ENCODE assay signal across 2 cellular contexts in the genomic region with DNA sequence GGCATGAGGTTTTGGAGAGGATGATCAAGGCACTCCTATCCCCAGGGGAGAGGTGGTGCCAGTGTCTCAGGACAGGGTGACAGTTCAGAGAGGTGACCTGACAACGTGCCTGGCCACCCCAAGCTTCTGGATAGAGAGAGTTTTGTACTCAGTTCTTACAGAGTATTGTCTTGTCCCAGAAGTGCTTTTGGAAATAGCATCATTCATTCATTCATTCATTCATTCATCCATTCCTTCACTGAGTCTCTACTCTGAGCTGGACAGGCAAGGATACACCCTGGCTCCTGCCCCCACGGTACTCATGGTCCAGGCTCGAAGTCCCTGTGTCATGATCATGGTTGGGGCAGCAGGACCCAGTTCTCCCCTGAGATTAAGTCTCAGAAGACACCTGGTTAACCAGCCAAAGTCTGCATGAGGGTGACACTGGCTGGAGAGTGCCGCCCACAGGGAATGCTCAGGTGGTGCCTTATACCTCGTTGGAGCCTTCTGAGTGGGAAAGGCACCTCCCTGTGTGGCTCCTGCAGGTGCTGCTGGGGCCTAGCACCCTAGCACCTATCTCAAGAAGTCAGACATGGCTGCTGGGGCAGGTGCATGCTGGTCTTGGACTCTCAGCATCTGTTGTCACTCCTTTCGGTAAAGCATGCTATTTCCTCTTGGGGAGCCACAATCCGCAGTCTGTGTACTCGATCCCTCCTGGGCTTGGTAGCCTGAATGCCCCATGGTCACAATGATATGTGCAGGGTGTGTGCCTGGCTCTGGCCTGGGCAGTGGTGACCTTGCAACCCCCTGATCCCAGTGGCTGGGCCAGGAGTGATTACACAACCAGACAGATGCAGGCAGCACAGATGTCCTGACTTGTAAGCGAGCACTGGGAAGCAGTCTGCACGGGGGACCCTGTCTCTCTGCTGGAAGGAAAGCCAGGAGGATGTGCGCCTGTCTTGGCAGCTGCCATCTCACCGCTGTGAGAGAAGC.
TF ChIP-seq lines count a peak whose summit lies in the region.

No MANE protein-coding gene starts in this region.

TF ChIP-seq in A549, 52 proteins besides CTCF, POLR2A, EP300 and RAD21 (continued from another document):
- TF ChIP-seq FOSB (CRISPR knock-in tag; IDR thresholded peaks at IDR 0.05) (no peak), KDM5A (IDR thresholded peaks at IDR 0.05) (no peak), ZFP36 (IDR thresholded peaks at IDR 0.05; ENCODE audit: borderline replicate concordance, partially characterized antibody) (no peak), CHD2 (IDR thresholded peaks at IDR 0.05; ENCODE audit: low read length, partially characterized antibody) (no peak), NR3C1 (IDR thresholded peaks at IDR 0.05) (no peak), SMC3 (IDR thresholded peaks at IDR 0.05) (no peak), CBX8 (IDR thresholded peaks at IDR 0.05) (no peak), HDAC2 (IDR thresholded peaks at IDR 0.05) (no peak), EHMT2 (IDR thresholded peaks at IDR 0.05; ENCODE audit: low read depth) (no peak), JUNB (IDR thresholded peaks at IDR 0.05) (no peak), HEYL (CRISPR knock-in tag; IDR thresholded peaks at IDR 0.05) (no peak), FOXS1 (CRISPR knock-in tag; IDR thresholded peaks at IDR 0.05) (no peak), POLR2AphosphoS2 (conservative IDR thresholded peaks at IDR 0.05; ENCODE audit: low read length) (no peak)
- TF ChIP-seq, protein P1, sequence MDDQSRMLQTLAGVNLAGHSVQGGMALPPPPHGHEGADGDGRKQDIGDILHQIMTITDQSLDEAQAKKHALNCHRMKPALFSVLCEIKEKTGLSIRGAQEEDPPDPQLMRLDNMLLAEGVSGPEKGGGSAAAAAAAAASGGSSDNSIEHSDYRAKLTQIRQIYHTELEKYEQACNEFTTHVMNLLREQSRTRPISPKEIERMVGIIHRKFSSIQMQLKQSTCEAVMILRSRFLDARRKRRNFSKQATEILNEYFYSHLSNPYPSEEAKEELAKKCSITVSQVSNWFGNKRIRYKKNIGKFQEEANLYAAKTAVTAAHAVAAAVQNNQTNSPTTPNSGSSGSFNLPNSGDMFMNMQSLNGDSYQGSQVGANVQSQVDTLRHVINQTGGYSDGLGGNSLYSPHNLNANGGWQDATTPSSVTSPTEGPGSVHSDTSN (IDR thresholded peaks at IDR 0.05) = no peak
- TF ChIP-seq, protein P2, sequence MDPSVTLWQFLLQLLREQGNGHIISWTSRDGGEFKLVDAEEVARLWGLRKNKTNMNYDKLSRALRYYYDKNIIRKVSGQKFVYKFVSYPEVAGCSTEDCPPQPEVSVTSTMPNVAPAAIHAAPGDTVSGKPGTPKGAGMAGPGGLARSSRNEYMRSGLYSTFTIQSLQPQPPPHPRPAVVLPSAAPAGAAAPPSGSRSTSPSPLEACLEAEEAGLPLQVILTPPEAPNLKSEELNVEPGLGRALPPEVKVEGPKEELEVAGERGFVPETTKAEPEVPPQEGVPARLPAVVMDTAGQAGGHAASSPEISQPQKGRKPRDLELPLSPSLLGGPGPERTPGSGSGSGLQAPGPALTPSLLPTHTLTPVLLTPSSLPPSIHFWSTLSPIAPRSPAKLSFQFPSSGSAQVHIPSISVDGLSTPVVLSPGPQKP (IDR thresholded peaks at IDR 0.05; ENCODE audit: low read depth, low read length) = no peak

TF ChIP-seq in K562, 482 proteins besides CTCF, POLR2A, EP300 and RAD21 (continued from another document):
- TF ChIP-seq, protein P3, sequence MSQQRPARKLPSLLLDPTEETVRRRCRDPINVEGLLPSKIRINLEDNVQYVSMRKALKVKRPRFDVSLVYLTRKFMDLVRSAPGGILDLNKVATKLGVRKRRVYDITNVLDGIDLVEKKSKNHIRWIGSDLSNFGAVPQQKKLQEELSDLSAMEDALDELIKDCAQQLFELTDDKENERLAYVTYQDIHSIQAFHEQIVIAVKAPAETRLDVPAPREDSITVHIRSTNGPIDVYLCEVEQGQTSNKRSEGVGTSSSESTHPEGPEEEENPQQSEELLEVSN (IDR thresholded peaks at IDR 0.05; ENCODE audit: borderline replicate concordance in 1 of 2, extremely low read depth in 1 of 2, insufficient read depth in 1 of 2, insufficient read length in 1 of 2, low read depth in 1 of 2, low read length in 1 of 2, poor library complexity in 1 of 2, severe bottlenecking in 1 of 2) = no peak
- TF ChIP-seq MAZ (CRISPR knock-in tag; conservative IDR thresholded peaks at IDR 0.05 in 1 of 2, IDR thresholded peaks at IDR 0.05 in 1 of 2) = no peak
